24 cellular contexts compared by ENCODE assay signal in the genomic region with DNA sequence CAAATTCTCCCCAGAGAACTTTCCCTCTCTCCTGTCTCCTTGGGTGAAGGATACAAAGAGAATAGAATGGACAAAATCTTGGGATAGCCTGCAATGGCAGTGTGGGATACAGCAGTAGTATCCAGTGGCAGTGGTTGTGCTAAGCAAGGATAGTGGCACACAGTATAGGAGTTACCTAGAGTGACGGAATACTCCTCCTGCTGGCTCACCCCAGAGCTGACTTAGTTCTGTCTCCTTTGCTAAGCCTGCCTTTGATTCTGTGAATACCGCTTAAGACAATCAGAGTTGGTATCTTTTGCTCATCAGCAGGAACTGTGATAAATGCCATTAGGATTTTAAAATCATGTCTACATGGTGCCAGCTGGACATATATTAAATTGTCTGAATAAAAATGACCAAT.
DNase-seq lines count a peak whose midpoint lies in the region; ATAC-seq, FAIRE-seq and TF ChIP-seq lines count a peak whose summit lies in the region.
"Had no signal": no experiment of that assay in that cellular context is flagged by ENCODE, and none has a peak within 500 bp of the region (broad histone marks: within the 10 kb centered on the region; RNA-seq: fewer than 3 reads in every experiment).

No MANE protein-coding gene starts in this region.

- WGBS in H9 (ENCODE audit: extremely low coverage, insufficient read length, low lambda C conversion rate) = no CpG with 5 or more reads among the region's 2 CpGs
- 42% methylated on average over 2 of the region's 2 CpGs for WGBS in SK-N-SH (ENCODE audit: low lambda C conversion rate)

- intact Hi-C loops in gastrocnemius medialis (cut with DNase I; ENCODE audit: low total_unique reads) (no loop called here), kidney (cut with DNase I) (no loop called here)

- in situ Hi-C loops in gastrocnemius medialis (cut with MboI; ENCODE audit: low sequenced_read_pairs in 4 of 4) = no loop called here

- H2AFZ ChIP-seq in H9 (ENCODE audit: low read length) (no peak overlapping the region), SK-N-SH (ENCODE audit: low read depth) (no peak overlapping the region), keratinocyte (ENCODE audit: control insufficient read depth, low read length) (no peak overlapping the region)

- H3K9me2 ChIP-seq in SK-N-SH = no peaks in the 10 kb centered on the region

- H3K79me2 ChIP-seq in H9 (ENCODE audit: insufficient read depth, low read length) (no peaks in the 10 kb centered on the region), SK-N-SH (ENCODE audit: insufficient read depth) (no peaks in the 10 kb centered on the region), keratinocyte (ENCODE audit: control insufficient read depth, insufficient read depth, low read length) (no peaks in the 10 kb centered on the region)

- no peak overlapping the region for H3K23ac ChIP-seq in H9 (ENCODE audit: insufficient read length, low read depth, low read length)

- no peak overlapping the region for H2BK5ac ChIP-seq in H9 (ENCODE audit: insufficient read length, low read length)

- H3K4me2 ChIP-seq in H9 (ENCODE audit: insufficient read depth, insufficient read length, low read length) = no peak overlapping the region
- H3K4me2 ChIP-seq in SK-N-SH = no peak overlapping the region
- no peak overlapping the region for H3K4me2 ChIP-seq in keratinocyte (ENCODE audit: control insufficient read depth, extremely low read depth, insufficient read depth, low read depth, low read length)
- H3K4me2 ChIP-seq: BLaER1 had no signal

- H3K4ac ChIP-seq in H9 (ENCODE audit: low read depth, low read length) = no peak overlapping the region

- POLR2A ChIA-PET in SK-N-SH (lab: Yijun Ruan, JAX) = no interaction called here

- FAIRE-seq in keratinocyte (lab: Jason Lieb, UNC) (no peak), kidney (lab: Jason Lieb, UNC) (no peak)
- FAIRE-seq: islet of Langerhans had no signal

- no peak overlapping the region for H3T11ph ChIP-seq in H9 (ENCODE audit: low read length)

- H4K5ac ChIP-seq in H9 (ENCODE audit: insufficient read length, low read depth, low read length) = no peak overlapping the region

- no peaks in the 10 kb centered on the region for H3K23me2 ChIP-seq in H9 (ENCODE audit: insufficient read length, low read depth, low read length, poor library complexity, severe bottlenecking)

- no peaks in the 10 kb centered on the region for H3K27me3 Mint-ChIP-seq in H9 (ENCODE audit: low read depth)
- H3K27me3 Mint-ChIP-seq: activated CD4-positive, alpha-beta memory T cell treated with anti-CD3 and anti-CD28 coated beads for 36 hours; activated naive CD8-positive, alpha-beta T cell had no signal

- H3K4me3 ChIP-seq in SK-N-SH (ENCODE audit: low read depth in 2 of 2, low read length in 1 of 2) (no peak overlapping the region), keratinocyte (ENCODE audit: control insufficient read depth in 2 of 3, extremely low read depth in 1 of 3, insufficient read depth in 2 of 3, low read depth in 1 of 3, low read length in 3 of 3) (no peak overlapping the region), gastrocnemius medialis (no peak overlapping the region), kidney (ENCODE audit: low read length in 2 of 2) (no peak overlapping the region)
- H3K4me3 ChIP-seq: BLaER1, esophagus squamous epithelium, heart left ventricle, lower lobe of right lung, thoracic aorta had no signal

- no peak overlapping the region for H2BK120ac ChIP-seq in H9 (ENCODE audit: low read depth, low read length, poor library complexity, severe bottlenecking)

- no peaks in the 10 kb centered on the region for H3F3A ChIP-seq in SK-N-SH (replicated peaks; ENCODE audit: insufficient read depth)

- H2BK15ac ChIP-seq in H9 (ENCODE audit: low read depth, low read length) = no peak overlapping the region

- H3K9ac ChIP-seq in H9 (ENCODE audit: extremely low read depth, insufficient read length, low read length) (no peak overlapping the region), SK-N-SH (no peak overlapping the region), keratinocyte (ENCODE audit: control insufficient read depth, extremely low read depth, insufficient read depth, low read length) (no peak overlapping the region), kidney (ENCODE audit: low read length in 2 of 2) (no peak overlapping the region)
- H3K9ac ChIP-seq: BLaER1 had no signal

- no peak overlapping the region for H3K4me3 Mint-ChIP-seq in H9
- H3K4me3 Mint-ChIP-seq: activated CD4-positive, alpha-beta memory T cell treated with anti-CD3 and anti-CD28 coated beads for 36 hours; activated naive CD8-positive, alpha-beta T cell; stimulated activated effector memory CD8-positive, alpha-beta T cell treated with anti-CD3 and anti-CD28 coated beads, Interleukin-12 subunit alpha, Interleukin-12 subunit beta, amount 100 ng/mL, for 72 hours; T-helper 1 cell treated with Interleukin-12 subunit alpha and Interleukin-12 subunit beta and Interleukin-4 antibody, amounts not matched to agents 30 μg/mL and 1 μg/mL, for 36 hours had no signal

- no peak for TF ChIP-seq POLR2A in gastrocnemius medialis (IDR thresholded peaks at IDR 0.05)

- no peaks in the 10 kb centered on the region for H3K4me1 Mint-ChIP-seq in H9
- H3K4me1 Mint-ChIP-seq: stimulated activated effector memory CD8-positive, alpha-beta T cell treated with anti-CD3 and anti-CD28 coated beads, Interleukin-12 subunit alpha, Interleukin-12 subunit beta, amount 100 ng/mL, for 72 hours had no signal

- no peak overlapping the region for H2AK5ac ChIP-seq in H9 (ENCODE audit: insufficient read length, low read length)

- H3K9me3 ChIP-seq in H9 (ENCODE audit: control insufficient read depth, low read depth, low read length) = no peaks in the 10 kb centered on the region
- H3K9me3 ChIP-seq in SK-N-SH = no peaks in the 10 kb centered on the region
- H3K9me3 ChIP-seq in keratinocyte (ENCODE audit: control insufficient read depth, low read depth, low read length) = no peaks in the 10 kb centered on the region
- H3K9me3 ChIP-seq in gastrocnemius medialis = no peaks in the 10 kb centered on the region
- no peaks in the 10 kb centered on the region for H3K9me3 ChIP-seq in kidney (ENCODE audit: control insufficient read depth in 1 of 2, low read length in 2 of 2)
- H3K9me3 ChIP-seq: BLaER1, esophagus squamous epithelium, lower lobe of right lung, thoracic aorta had no signal

- H3K27me3 ChIP-seq in H9 (ENCODE audit: insufficient read depth, low read length) = no peaks in the 10 kb centered on the region
- no peaks in the 10 kb centered on the region for H3K27me3 ChIP-seq in SK-N-SH (ENCODE audit: insufficient read depth)
- no peaks in the 10 kb centered on the region for H3K27me3 ChIP-seq in keratinocyte (ENCODE audit: control insufficient read depth, extremely low read depth, insufficient read depth, low read length)
- H3K27me3 ChIP-seq in gastrocnemius medialis = no peaks in the 10 kb centered on the region
- H3K27me3 ChIP-seq: BLaER1, esophagus squamous epithelium, heart left ventricle had no signal

- TF ChIP-seq RAD21 in SK-N-SH (IDR thresholded peaks at IDR 0.05; ENCODE audit: low read length) = peak; percentile 43

- H2BK12ac ChIP-seq in H9 (ENCODE audit: insufficient read length, low read depth, low read length) = no peak overlapping the region

- no peak for ATAC-seq in HG02588 (IDR thresholded peaks at IDR 0.05; ENCODE audit: unreplicated experiment)
- ATAC-seq in gastrocnemius medialis = no peak
- ATAC-seq: heart left ventricle; lower lobe of right lung; stimulated activated effector memory CD8-positive, alpha-beta T cell treated with anti-CD3 and anti-CD28 coated beads, Interleukin-12 subunit alpha, Interleukin-12 subunit beta, amount 100 ng/mL, for 72 hours had no signal

- CTCF ChIA-PET in SK-N-SH (lab: Yijun Ruan, JAX) = interaction anchor here (2.4 to 4.6 kb wide), 2 partner anchors 9 to 330 kb away, joined by 5 to 29 read pairs; no protein-coding TSS in a partner anchor

- no peak overlapping the region for H3K56ac ChIP-seq in H9 (ENCODE audit: insufficient read length, low read depth, low read length)

- no peak overlapping the region for H2BK20ac ChIP-seq in H9 (ENCODE audit: low read depth, low read length, poor library complexity, severe bottlenecking)

- peak; percentile 14; the same call in 1 of the 2 replicates for TF ChIP-seq CTCF in C4-2B (conservative IDR thresholded peaks at IDR 0.05)
- TF ChIP-seq CTCF in H9 (conservative IDR thresholded peaks at IDR 0.05) = peak; percentile 56
- TF ChIP-seq CTCF in SK-N-SH (IDR thresholded peaks at IDR 0.05) = peak; percentile 30
- TF ChIP-seq CTCF in keratinocyte (optimal IDR thresholded peaks at IDR 0.05 in 1 of 3, IDR thresholded peaks at IDR 0.05 in 1 of 3, conservative IDR thresholded peaks at IDR 0.05 in 1 of 3; ENCODE audit: extremely low read depth in 1 of 3, insufficient read depth in 2 of 3, low read length in 3 of 3) = peak in 2 of 3 experiments; percentile 33 to 46
- no peak for TF ChIP-seq CTCF in gastrocnemius medialis (IDR thresholded peaks at IDR 0.05 in 4 of 5, conservative IDR thresholded peaks at IDR 0.05 in 1 of 5)
- no peak for TF ChIP-seq CTCF in kidney (IDR thresholded peaks at IDR 0.05; ENCODE audit: borderline replicate concordance, extremely low read depth, insufficient read depth)

- peak; percentile 36 for DNase-seq in H9
- DNase-seq in SK-N-SH = no peak
- DNase-seq in keratinocyte (ENCODE audit: low read depth, low spot score) = no peak
- DNase-seq in gastrocnemius medialis = no peak
- no peak for DNase-seq in kidney
- DNase-seq: activated CD4-positive, alpha-beta memory T cell treated with anti-CD3 and anti-CD28 coated beads for 36 hours; activated T-cell treated with anti-CD3 and anti-CD28 coated beads, Interleukin-2, amount 50 U/mL, for 48 hours; DMS 273 treated with DMSO at 0.1 percent for 48 hours; effector CD4-positive, alpha-beta T cell; esophagus squamous epithelium; heart left ventricle; Kasumi-1; lower lobe of right lung; NCI-H2171; NCI-H69; SIG-M5 had no signal

- no peaks in the 10 kb centered on the region for H3K36me3 ChIP-seq in SK-N-SH (replicated peaks in 1 of 2; ENCODE audit: control insufficient read depth in 1 of 2, insufficient read depth in 2 of 2, low read length in 1 of 2)
- H3K36me3 ChIP-seq in keratinocyte (ENCODE audit: control insufficient read depth in 2 of 2, extremely low read depth in 1 of 2, insufficient read depth in 2 of 2, low read length in 2 of 2) = no peaks in the 10 kb centered on the region
- no peaks in the 10 kb centered on the region for H3K36me3 ChIP-seq in gastrocnemius medialis
- no peaks in the 10 kb centered on the region for H3K36me3 ChIP-seq in kidney (ENCODE audit: control insufficient read depth in 1 of 2, insufficient read depth in 2 of 2, low read length in 2 of 2)
- H3K36me3 ChIP-seq: BLaER1, esophagus squamous epithelium, heart left ventricle, lower lobe of right lung, thoracic aorta had no signal

- H4K91ac ChIP-seq in H9 (ENCODE audit: insufficient read length, low read depth, low read length) = no peak overlapping the region

- H3K27ac ChIP-seq in C4-2B = no peak overlapping the region
- H3K27ac ChIP-seq in H9 (ENCODE audit: insufficient read length, low read depth, low read length) = no peak overlapping the region
- H3K27ac ChIP-seq in SK-N-SH (ENCODE audit: low read depth in 2 of 2, low read length in 1 of 2) = no peak overlapping the region
- no peak overlapping the region for H3K27ac ChIP-seq in keratinocyte (ENCODE audit: control insufficient read depth, insufficient read depth, low read length)
- H3K27ac ChIP-seq in gastrocnemius medialis = no peak overlapping the region
- H3K27ac ChIP-seq in kidney (ENCODE audit: low read depth in 2 of 2, low read length in 2 of 2) = no peak overlapping the region
- H3K27ac ChIP-seq: BLaER1, esophagus squamous epithelium, heart left ventricle, lower lobe of right lung, thoracic aorta had no signal

- no peak overlapping the region for H3K14ac ChIP-seq in H9 (ENCODE audit: insufficient read depth, low read length)

- H4K8ac ChIP-seq in H9 (replicated peaks; ENCODE audit: insufficient read length, low read depth, low read length) = no peak overlapping the region

- no peaks in the 10 kb centered on the region for H3K9me1 ChIP-seq in keratinocyte (ENCODE audit: control insufficient read depth, extremely low read depth, insufficient read depth, low read length)

- no peak overlapping the region for H3K18ac ChIP-seq in H9 (ENCODE audit: insufficient read length, low read depth, low read length)

- no peak overlapping the region for H3K27ac Mint-ChIP-seq in H9
- H3K27ac Mint-ChIP-seq: activated CD4-positive, alpha-beta memory T cell treated with anti-CD3 and anti-CD28 coated beads for 36 hours; activated naive CD8-positive, alpha-beta T cell; stimulated activated effector memory CD8-positive, alpha-beta T cell treated with anti-CD3 and anti-CD28 coated beads, Interleukin-12 subunit alpha, Interleukin-12 subunit beta, amount 100 ng/mL, for 72 hours; T-helper 1 cell treated with Interleukin-12 subunit alpha and Interleukin-12 subunit beta and Interleukin-4 antibody, amounts not matched to agents 30 μg/mL and 1 μg/mL, for 36 hours had no signal

- H3K9me3 Mint-ChIP-seq in H9 = peaks cover 0 to 3% of the 10 kb centered on the region in 2 experiments; a peak in 2 of 5 replicates

- H3K36me3 Mint-ChIP-seq in H9 (ENCODE audit: insufficient read depth in 1 of 3, low read depth in 3 of 3) = no peaks in the 10 kb centered on the region
- H3K36me3 Mint-ChIP-seq: activated CD4-positive, alpha-beta memory T cell treated with anti-CD3 and anti-CD28 coated beads for 36 hours; activated naive CD8-positive, alpha-beta T cell; stimulated activated effector memory CD8-positive, alpha-beta T cell treated with anti-CD3 and anti-CD28 coated beads, Interleukin-12 subunit alpha, Interleukin-12 subunit beta, amount 100 ng/mL, for 72 hours had no signal

- no peaks in the 10 kb centered on the region for H3K79me1 ChIP-seq in H9 (ENCODE audit: insufficient read depth, low read depth, low read length, poor library complexity, severe bottlenecking)

- no peaks in the 10 kb centered on the region for H4K20me1 ChIP-seq in H9 (ENCODE audit: control insufficient read depth, insufficient read depth, insufficient read length)
- no peaks in the 10 kb centered on the region for H4K20me1 ChIP-seq in SK-N-SH (ENCODE audit: insufficient read depth)
- H4K20me1 ChIP-seq in keratinocyte (ENCODE audit: control insufficient read depth, extremely low read depth, insufficient read depth, low read length) = no peaks in the 10 kb centered on the region
- H4K20me1 ChIP-seq: BLaER1 had no signal

- H3K4me1 ChIP-seq in H9 (ENCODE audit: insufficient read depth, low read length) (no peaks in the 10 kb centered on the region), SK-N-SH (ENCODE audit: control insufficient read depth in 1 of 2, insufficient read depth in 2 of 2, low read depth in 1 of 2, low read length in 1 of 2) (no peaks in the 10 kb centered on the region), keratinocyte (ENCODE audit: control insufficient read depth, extremely low read depth, insufficient read depth, low read length) (no peaks in the 10 kb centered on the region), gastrocnemius medialis (no peaks in the 10 kb centered on the region), kidney (ENCODE audit: control insufficient read depth in 1 of 2, insufficient read depth in 1 of 2, low read depth in 1 of 2, low read length in 2 of 2) (no peaks in the 10 kb centered on the region)
- H3K4me1 ChIP-seq: BLaER1, esophagus squamous epithelium, lower lobe of right lung had no signal

- TF ChIP-seq EP300 in SK-N-SH (IDR thresholded peaks at IDR 0.05; ENCODE audit: borderline replicate concordance in 1 of 2, low read depth in 1 of 2, low read length in 1 of 2) = no peak

- dilution Hi-C loops in keratinocyte (cut with MboI; ENCODE audit: extremely low pct_ligation_motif_present, low sequenced_read_pairs) = no loop called here

Comparison
In these comparisons a context has a peak if more than half of its experiments do, and no peak if none do; other contexts are left out.
1. CTCF ChIP-seq: peak in C4-2B (single experiment), H9 (single experiment), SK-N-SH (single experiment) and keratinocyte (2 of 3); none in gastrocnemius medialis (0 of 5) and kidney (single experiment).